In genomic region chr9:96418074-96418919, GRCh38 we compare ENCODE assay signal across 8 cellular contexts. TPM values are rescaled to one million over a fixed set of nuclear protein-coding genes. Genes with fewer than 3 reads are reported as not detected.
A peak's percentile ranks its signal among the peaks of the same experiment; 100 is the strongest.
DNase-seq lines count a peak whose midpoint lies in the region; ATAC-seq and TF ChIP-seq lines count a peak whose summit lies in the region.

TSS of gene ZNF367 (minus strand) at chr9:96418370. CDS start at chr9:96418032, 338 bp downstream.

- TF ChIP-seq EP300 in SK-N-SH (IDR thresholded peaks at IDR 0.05; ENCODE audit: borderline replicate concordance in 1 of 2, low read depth in 1 of 2, low read length in 1 of 2), result no peak

- TF ChIP-seq RAD21 in SK-N-SH (IDR thresholded peaks at IDR 0.05; ENCODE audit: low read length), result no peak

- DNase-seq in GM10248 (ENCODE audit: extremely low spot score) (peak; percentile 93), NCI-H1092 (lab: John Stamatoyannopoulos, UW) (peak; percentile 94), SK-N-SH (peak; percentile 95), germinal center (ENCODE audit: low spot score) (peak; percentile 95), omental fat pad (ENCODE audit: low spot score) (peak; percentile 87), testis (peak; percentile 96)
- peak; percentile 88 for DNase-seq in activated naive CD4-positive, alpha-beta T cell treated with anti-CD3 and anti-CD28 coated beads, Interleukin-2, amount 50 U/mL, for 16 hours

- peak within 1 kb of the TSS; percentile 86 for H3K9ac ChIP-seq in SK-N-SH

- intact Hi-C loops in testis (cut with DNase I; ENCODE audit: low total_unique reads), result no loop called here

- peaks cover 40% of the 10 kb centered on the region for H3K79me2 ChIP-seq in SK-N-SH (ENCODE audit: insufficient read depth)

- peaks cover 17 to 18% of the 10 kb centered on the region in 2 experiments for H3K4me1 ChIP-seq in SK-N-SH (ENCODE audit: control insufficient read depth in 1 of 2, insufficient read depth in 2 of 2, low read depth in 1 of 2, low read length in 1 of 2)
- peaks cover 15% of the 10 kb centered on the region for H3K4me1 ChIP-seq in testis

- TF ChIP-seq CTCF in GM10248 (IDR thresholded peaks at IDR 0.05; ENCODE audit: control extremely low read depth, extremely low read depth, low read depth, missing control alignments) (no peak), SK-N-SH (IDR thresholded peaks at IDR 0.05) (no peak), omental fat pad (IDR thresholded peaks at IDR 0.05) (no peak), testis (IDR thresholded peaks at IDR 0.05) (no peak)

- H2AFZ ChIP-seq in SK-N-SH (ENCODE audit: low read depth), result peak within 1 kb of the TSS; percentile 75

- peak within 1 kb of the TSS; percentile 100 for H3K4me2 ChIP-seq in SK-N-SH

- no peak for TF ChIP-seq POLR2A in testis (IDR thresholded peaks at IDR 0.05)

- H4K20me1 ChIP-seq in SK-N-SH (ENCODE audit: insufficient read depth), result no peaks in the 10 kb centered on the region

- POLR2A ChIA-PET in GM10248 (lab: Yijun Ruan, JAX) (no interaction called here), SK-N-SH (lab: Yijun Ruan, JAX) (interaction anchor here (1.3 kb wide), 1 partner anchor 32 kb away, joined by 4 read pairs; no protein-coding TSS in a partner anchor)

- H3K27me3 ChIP-seq in SK-N-SH (ENCODE audit: insufficient read depth) (no peaks in the 10 kb centered on the region), testis (no peaks in the 10 kb centered on the region)

- H3K9me2 ChIP-seq in SK-N-SH, result no peaks in the 10 kb centered on the region

- H3K36me3 ChIP-seq in SK-N-SH (replicated peaks in 1 of 2; ENCODE audit: control insufficient read depth in 1 of 2, insufficient read depth in 2 of 2, low read length in 1 of 2), result no peaks in the 10 kb centered on the region
- H3K36me3 ChIP-seq in testis (ENCODE audit: low read depth, missing control alignments), result no peaks in the 10 kb centered on the region

- ATAC-seq in HG02610 (IDR thresholded peaks at IDR 0.05; ENCODE audit: unreplicated experiment) (peak; percentile 69), omental fat pad (ENCODE audit: low FRiP score) (peak; percentile 92)

- CTCF ChIA-PET in GM10248 (lab: Yijun Ruan, JAX), result no interaction called here
- CTCF ChIA-PET in SK-N-SH (lab: Yijun Ruan, JAX), result no interaction called here

- H3K9me3 ChIP-seq in SK-N-SH, result no peaks in the 10 kb centered on the region
- no peaks in the 10 kb centered on the region for H3K9me3 ChIP-seq in testis

- H3F3A ChIP-seq in SK-N-SH (replicated peaks; ENCODE audit: insufficient read depth), result peaks cover 18% of the 10 kb centered on the region

- 3% methylated on average over 48 of the region's 100 CpGs for WGBS in SK-N-SH (ENCODE audit: low lambda C conversion rate)
- 0% methylated on average over 70 of the region's 100 CpGs; no CpG with 5 or more reads in 1 of the 2 donors for WGBS in testis, 2 donors

- peak within 1 kb of the TSS; percentile 90 to 94 for H3K27ac ChIP-seq in SK-N-SH (ENCODE audit: low read depth in 2 of 2, low read length in 1 of 2)
- H3K27ac ChIP-seq in testis, result peak within 1 kb of the TSS; percentile 93 to 95

- peak within 1 kb of the TSS; percentile 90 to 94 for H3K4me3 ChIP-seq in SK-N-SH (ENCODE audit: low read depth in 2 of 2, low read length in 1 of 2)
- peak within 1 kb of the TSS; percentile 62 to 80 for H3K4me3 ChIP-seq in testis

TF ChIP-seq in SK-N-SH, 30 proteins besides CTCF, POLR2A, EP300 and RAD21 (continues in another document):
- TF ChIP-seq RXRA (IDR thresholded peaks at IDR 0.05; ENCODE audit: borderline replicate concordance, low read depth), result no peak
- TF ChIP-seq FOXM1 (IDR thresholded peaks at IDR 0.05; ENCODE audit: low read depth), result no peak; the same call in 1 of the 2 replicates
- TF ChIP-seq EZH2phosphoT487 (IDR thresholded peaks at IDR 0.05; ENCODE audit: borderline replicate concordance, low read depth), result no peak
- TF ChIP-seq FOSL2 (IDR thresholded peaks at IDR 0.05; ENCODE audit: borderline replicate concordance, low read depth), result no peak
- TF ChIP-seq RFX5 (IDR thresholded peaks at IDR 0.05; ENCODE audit: low read length), result peak; percentile 67; the same call in 1 of the 2 replicates
- no peak for TF ChIP-seq FOXJ3 (CRISPR knock-in tag; IDR thresholded peaks at IDR 0.05)
- TF ChIP-seq TAF1 (IDR thresholded peaks at IDR 0.05; ENCODE audit: borderline replicate concordance, low read depth, low read length), result peak; percentile 59; the same call in 1 of the 2 replicates
- no peak for TF ChIP-seq NFIC (IDR thresholded peaks at IDR 0.05; ENCODE audit: borderline replicate concordance)
- TF ChIP-seq TCF12 (IDR thresholded peaks at IDR 0.05), result no peak
- TF ChIP-seq TEAD4 (IDR thresholded peaks at IDR 0.05; ENCODE audit: borderline replicate concordance, insufficient read depth), result no peak
- TF ChIP-seq CHD2 (IDR thresholded peaks at IDR 0.05; ENCODE audit: low read length, partially characterized antibody), result peak; percentile 85
- no peak for TF ChIP-seq USF2 (IDR thresholded peaks at IDR 0.05; ENCODE audit: borderline replicate concordance, low read depth, low read length)
- peak; percentile 39; the same call in 1 of the 2 replicates for TF ChIP-seq NRF1 (IDR thresholded peaks at IDR 0.05; ENCODE audit: low read depth, low read length)
- TF ChIP-seq ELF1 (IDR thresholded peaks at IDR 0.05), result no peak
- peak; percentile 7 for TF ChIP-seq POLR2AphosphoS5 (IDR thresholded peaks at IDR 0.05; ENCODE audit: low read depth, low read length)
- TF ChIP-seq REST (IDR thresholded peaks at IDR 0.05; ENCODE audit: low read depth, low read length), result no peak
- TF ChIP-seq YY1 (IDR thresholded peaks at IDR 0.05; ENCODE audit: low read depth), result no peak; the same call in 1 of the 2 replicates
- peak; percentile 12; the same call in 1 of the 2 replicates for TF ChIP-seq GABPA (IDR thresholded peaks at IDR 0.05; ENCODE audit: low read depth)
- 0 out of 2 replicates have a peak, but pooled peaks have one; percentile 3 for TF ChIP-seq MEF2A (IDR thresholded peaks at IDR 0.05; ENCODE audit: borderline replicate concordance, low read depth)
- no peak for TF ChIP-seq SMC3 (IDR thresholded peaks at IDR 0.05; ENCODE audit: low read depth, low read length)
- peak; percentile 94 for TF ChIP-seq SIN3A (IDR thresholded peaks at IDR 0.05; ENCODE audit: borderline replicate concordance, low read depth, low read length)
- no peak for TF ChIP-seq USF1 (IDR thresholded peaks at IDR 0.05; ENCODE audit: borderline replicate concordance, low read depth)
- no peak for TF ChIP-seq JUND (IDR thresholded peaks at IDR 0.05)

RNA-seq across cellular contexts. Expression of gene ZNF367, which starts in this region (rescaled TPM):
- 1.5 TPM in 2 replicates for polyA plus RNA-seq in SK-N-SH (2012; rRNA removed)
- polyA plus RNA-seq in SK-N-SH (2012; cell fraction: cytosol; rRNA removed), result 1.6 and 1.7 TPM in 2 replicates
- 1.8 and 2.3 TPM in 2 replicates for polyA plus RNA-seq in SK-N-SH (2012; cell fraction: nucleus; rRNA removed)
- total RNA-seq in omental fat pad, result 1 to 10 TPM in 3 of 4 donors, under 1 TPM in 1; 0.50 to 2.7 (median 1.9) TPM
- total RNA-seq in testis, result 10 to 100 TPM in 1 of 2 donors, 1 to 10 TPM in 1; 6.9 to 10.6 TPM
- polyA plus RNA-seq in testis (ENCODE audit: insufficient read depth, low read depth, low replicate concordance), result 11.3 TPM

Comparison
In these comparisons a context has a peak if more than half of its experiments do, and no peak if none do; other contexts are left out.
1. Peak in every context shown above with its lines: DNase-seq, ATAC-seq, H3K4me3 ChIP-seq and H3K27ac ChIP-seq.